ENCODE assay signal across 32 cellular contexts in genomic region chr16:23584186-23585076, GRCh38. TPM values are rescaled to one million over a fixed set of nuclear protein-coding genes. Genes with fewer than 3 reads are reported as not detected.
A peak's percentile ranks its signal among the peaks of the same experiment; 100 is the strongest.
DNase-seq lines count a peak whose midpoint lies in the region; ATAC-seq and TF ChIP-seq lines count a peak whose summit lies in the region.
"Had no signal": no experiment of that assay in that cellular context is flagged by ENCODE, and none has a peak within 500 bp of the region (broad histone marks: within the 10 kb centered on the region; RNA-seq: fewer than 3 reads in every experiment).

No MANE protein-coding gene starts in this region.

- no CpG with 5 or more reads among the region's 14 CpGs for WGBS in IMR-90 (ENCODE audit: extremely low coverage in 2 of 2, insufficient read length in 1 of 2), 2 experiments

- no peaks in the 10 kb centered on the region for H3K27me3 Mint-ChIP-seq in CD4-positive, alpha-beta T cell
- H3K27me3 Mint-ChIP-seq: activated naive CD4-positive, alpha-beta T cell treated with anti-CD3 and anti-CD28 coated beads, Interleukin-2, amount 50 U/mL, for 24 hours; naive B cell; stimulated activated naive CD8-positive, alpha-beta T cell treated with anti-CD3 and anti-CD28 coated beads, Interleukin-15, amount 100 ng/mL, for 72 hours had no signal

- H4K91ac ChIP-seq in IMR-90 (ENCODE audit: insufficient read depth, low read depth, low read length): no peak overlapping the region

- no peak overlapping the region for H3K4me2 ChIP-seq in IMR-90 (ENCODE audit: low read depth, low read length)

- intact Hi-C loops in IMR-90 (cut with micrococcal nuclease): no loop called here
- intact Hi-C loops in CD4-positive, alpha-beta T cell (cut with DNase I, micrococcal nuclease): no loop called here

- dilution Hi-C loops in IMR-90 (cut with HindIII; ENCODE audit: low sequenced_read_pairs, unreplicated experiment): no loop called here

- no peak overlapping the region for H4K5ac ChIP-seq in IMR-90 (ENCODE audit: low read depth, low read length)

- H3K14ac ChIP-seq in IMR-90 (replicated peaks; ENCODE audit: low read depth, low read length): no peak overlapping the region

- peak; percentile 38 for DNase-seq in IMR-90
- DNase-seq in amniotic epithelial cell (ENCODE audit: low read depth): peak; percentile 81
- no peak for DNase-seq in right atrium auricular region (ENCODE audit: low spot score)
- no peak for DNase-seq in SW480 (ENCODE audit: low spot score)
- no peak for DNase-seq in CD4-positive, alpha-beta T cell
- no peak for DNase-seq in AG20443 (ENCODE audit: low spot score)
- DNase-seq: activated CD4-positive, alpha-beta T cell treated with anti-CD3 and anti-CD28 coated beads for 48 hours; aorta; C1 segment of cervical spinal cord; Calu3; DMS79 treated with DMSO at 0.1 percent for 48 hours; effector memory CD4-positive, alpha-beta T cell; erythroblast; H7; left lung; naive B cell; NCI-H1092 treated with DMSO at 0.1 percent for 48 hours; NCI-H187 treated with DMSO at 0.1 percent for 48 hours; NCI-H524 treated with DMSO at 0.1 percent for 48 hours; NK-92 treated with Interleukin-12 subunit alpha and Interleukin-12 subunit beta, amount 100 ng/mL, for 24 hours; nucleus accumbens; PC-3; SHP77; stimulated activated naive CD8-positive, alpha-beta T cell treated with anti-CD3 and anti-CD28 coated beads, Interleukin-15, amount 100 ng/mL, for 72 hours; thyroid gland had no signal

- H3K27ac Mint-ChIP-seq in CD4-positive, alpha-beta T cell: no peak overlapping the region
- H3K27ac Mint-ChIP-seq: activated naive CD4-positive, alpha-beta T cell treated with anti-CD3 and anti-CD28 coated beads, Interleukin-2, amount 50 U/mL, for 24 hours; activated T-helper 1 cell treated with anti-CD3 and anti-CD28 coated beads, Interleukin-12 subunit alpha, Interleukin-12 subunit beta, Interleukin-2, Interleukin-4 antibody, amounts not matched to agents 30 ng/mL and 10 ng/mL and 1 ng/mL, durations not matched to agents 14 hours and 24 hours and 36 hours; T-helper 2 cell treated with Interferon-gamma antibody and Interleukin-4, amounts not matched to agents 5 μg/mL and 100 μg/mL, for 36 hours had no signal

- no peak overlapping the region for H2AFZ ChIP-seq in IMR-90 (replicated peaks; ENCODE audit: low read length, poor library complexity)

- H3K4me3 ChIP-seq in IMR-90 (ENCODE audit: insufficient read depth, low read depth, low read length) (no peak overlapping the region), right atrium auricular region (no peak overlapping the region)
- H3K4me3 ChIP-seq: cardiac muscle cell, coronary artery, left lung, prostate gland, thyroid gland, vagina had no signal

- no peak overlapping the region for H3K4ac ChIP-seq in IMR-90 (ENCODE audit: low read depth, low read length)

- H3K18ac ChIP-seq in IMR-90 (ENCODE audit: low read depth, low read length): no peak overlapping the region

- peaks cover 23 to 48% of the 10 kb centered on the region in 2 experiments for H3K79me1 ChIP-seq in IMR-90 (ENCODE audit: low read depth in 1 of 2, low read length in 2 of 2)

- H4K8ac ChIP-seq in IMR-90 (ENCODE audit: low read depth in 2 of 2, low read length in 2 of 2): no peak overlapping the region

- peaks cover 5% of the 10 kb centered on the region for H3K9me1 ChIP-seq in IMR-90 (ENCODE audit: insufficient read depth, low read length)

- H3K27ac ChIP-seq in IMR-90 (ENCODE audit: insufficient read depth, low read length) (no peak overlapping the region), right atrium auricular region (peak overlapping the region; percentile 62 to 87)
- no peak overlapping the region for H3K27ac ChIP-seq in CD4-positive, alpha-beta T cell (ENCODE audit: low read depth, low read length)
- H3K27ac ChIP-seq: cardiac muscle cell, coronary artery, left lung, prostate gland, thyroid gland, vagina had no signal

- H2BK20ac ChIP-seq in IMR-90 (ENCODE audit: low read depth, low read length): no peak overlapping the region

- no peaks in the 10 kb centered on the region for H3K27me3 ChIP-seq in IMR-90 (ENCODE audit: control insufficient read depth, insufficient read depth, low read length)
- H3K27me3 ChIP-seq in right atrium auricular region: no peaks in the 10 kb centered on the region
- no peaks in the 10 kb centered on the region for H3K27me3 ChIP-seq in CD4-positive, alpha-beta T cell (ENCODE audit: control insufficient read depth, insufficient read depth, low read length)
- H3K27me3 ChIP-seq: cardiac muscle cell, left lung, thyroid gland, vagina had no signal

- H3K23ac ChIP-seq in IMR-90 (ENCODE audit: low read depth, low read length): no peak overlapping the region

- TF ChIP-seq RAD21 in IMR-90 (IDR thresholded peaks at IDR 0.05; ENCODE audit: low read length): no peak

- no peak overlapping the region for H3K9ac ChIP-seq in IMR-90 (ENCODE audit: low read depth, low read length)

- no peak overlapping the region for H2BK5ac ChIP-seq in IMR-90 (ENCODE audit: low read depth, low read length, poor library complexity, severe bottlenecking)

- ATAC-seq in IMR-90 (ENCODE audit: low read depth): no peak
- no peak for ATAC-seq in CD4-positive, alpha-beta T cell (ENCODE audit: poor library complexity)
- ATAC-seq: left lung; PC-3; stimulated activated naive CD8-positive, alpha-beta T cell treated with anti-CD3 and anti-CD28 coated beads, Interleukin-15, amount 100 ng/mL, for 72 hours had no signal

- H4K20me1 ChIP-seq in IMR-90 (ENCODE audit: insufficient read depth, low read length): no peaks in the 10 kb centered on the region; the same call in 1 of the 2 replicates

- no TSS peak for BruUV-seq in IMR-90 (replicated peaks; lab: Mats Ljungman, UMichigan)

- H3K9me3 ChIP-seq in IMR-90 (ENCODE audit: control insufficient read depth, insufficient read depth, low read length) (no peaks in the 10 kb centered on the region), right atrium auricular region (no peaks in the 10 kb centered on the region)
- no peaks in the 10 kb centered on the region for H3K9me3 ChIP-seq in CD4-positive, alpha-beta T cell (ENCODE audit: control insufficient read depth, low read length)
- H3K9me3 ChIP-seq: left lung, prostate gland, thyroid gland, vagina had no signal

- H2AK9ac ChIP-seq in IMR-90 (replicated peaks; ENCODE audit: low read depth, low read length, poor library complexity): peak overlapping the region; percentile 42

- H2BK120ac ChIP-seq in IMR-90 (ENCODE audit: low read depth, low read length): no peak overlapping the region

- no peak overlapping the region for H3K4me3 Mint-ChIP-seq in CD4-positive, alpha-beta T cell
- H3K4me3 Mint-ChIP-seq: activated naive CD4-positive, alpha-beta T cell treated with anti-CD3 and anti-CD28 coated beads, Interleukin-2, amount 50 U/mL, for 24 hours; activated T-helper 1 cell treated with anti-CD3 and anti-CD28 coated beads, Interleukin-12 subunit alpha, Interleukin-12 subunit beta, Interleukin-2, Interleukin-4 antibody, amounts not matched to agents 30 ng/mL and 10 ng/mL and 1 ng/mL, durations not matched to agents 14 hours and 24 hours and 36 hours; naive B cell; stimulated activated naive CD8-positive, alpha-beta T cell treated with anti-CD3 and anti-CD28 coated beads, Interleukin-15, amount 100 ng/mL, for 72 hours; T-helper 2 cell treated with Interferon-gamma antibody and Interleukin-4, amounts not matched to agents 5 μg/mL and 100 μg/mL, for 36 hours had no signal

- H3K36me3 ChIP-seq in IMR-90 (ENCODE audit: control insufficient read depth, insufficient read depth, low read length): peaks cover 40% of the 10 kb centered on the region
- peaks cover 80% of the 10 kb centered on the region for H3K36me3 ChIP-seq in right atrium auricular region

- CTCF ChIA-PET in IMR-90 (lab: Yijun Ruan, JAX): no interaction called here
- CTCF ChIA-PET in CD4-positive, alpha-beta T cell (lab: Charles Lee): no interaction called here

- POLR2A ChIA-PET in IMR-90 (lab: Charles Lee; ENCODE audit: unreplicated experiment): no interaction called here
- POLR2A ChIA-PET in CD4-positive, alpha-beta T cell (lab: Charles Lee): no interaction called here

- peaks cover 82% of the 10 kb centered on the region for H3K36me3 Mint-ChIP-seq in CD4-positive, alpha-beta T cell (ENCODE audit: low read depth)

- no peak overlapping the region for H2BK15ac ChIP-seq in IMR-90 (ENCODE audit: low read depth, low read length)

- H3K56ac ChIP-seq in IMR-90 (ENCODE audit: extremely low read depth, insufficient read depth, low read length): no peak overlapping the region

- no peak for TF ChIP-seq POLR2A in IMR-90 (IDR thresholded peaks at IDR 0.05; ENCODE audit: low read depth, low read length)

- no peak overlapping the region for H2AK5ac ChIP-seq in IMR-90 (ENCODE audit: low read depth, low read length)

- no peaks in the 10 kb centered on the region for H3K9me3 Mint-ChIP-seq in CD4-positive, alpha-beta T cell
- H3K9me3 Mint-ChIP-seq: activated naive CD4-positive, alpha-beta T cell treated with anti-CD3 and anti-CD28 coated beads, Interleukin-2, amount 50 U/mL, for 24 hours; activated T-helper 1 cell treated with anti-CD3 and anti-CD28 coated beads, Interleukin-12 subunit alpha, Interleukin-12 subunit beta, Interleukin-2, Interleukin-4 antibody, amounts not matched to agents 30 ng/mL and 10 ng/mL and 1 ng/mL, durations not matched to agents 14 hours and 24 hours and 36 hours; stimulated activated naive CD8-positive, alpha-beta T cell treated with anti-CD3 and anti-CD28 coated beads, Interleukin-15, amount 100 ng/mL, for 72 hours; T-helper 2 cell treated with Interferon-gamma antibody and Interleukin-4, amounts not matched to agents 5 μg/mL and 100 μg/mL, for 36 hours had no signal

- peaks cover 6% of the 10 kb centered on the region; the same call in 1 of the 2 replicates for H3K4me1 ChIP-seq in IMR-90 (ENCODE audit: control insufficient read depth, insufficient read depth, low read length)
- peaks cover 0 to 22% of the 10 kb centered on the region in 2 donors for H3K4me1 ChIP-seq in right atrium auricular region
- H3K4me1 ChIP-seq: left lung, prostate gland, thyroid gland, vagina had no signal

- H3K4me1 Mint-ChIP-seq in CD4-positive, alpha-beta T cell (ENCODE audit: low read depth): no peaks in the 10 kb centered on the region
- H3K4me1 Mint-ChIP-seq: stimulated activated naive CD8-positive, alpha-beta T cell treated with anti-CD3 and anti-CD28 coated beads, Interleukin-15, amount 100 ng/mL, for 72 hours had no signal

- in situ Hi-C loops in IMR-90 (cut with MboI; ENCODE audit: low sequenced_read_pairs): no loop called here

- TF ChIP-seq CTCF in IMR-90 (conservative IDR thresholded peaks at IDR 0.05; ENCODE audit: low read depth, low read length) (no peak), right atrium auricular region (IDR thresholded peaks at IDR 0.05) (no peak)
- no peak for TF ChIP-seq CTCF in CD4-positive, alpha-beta T cell (IDR thresholded peaks at IDR 0.05)

RNA-seq across cellular contexts. Expression of gene NDUFAB1, which starts 11.7 kb away (rescaled TPM):
- total RNA-seq in IMR-90 (2012; rRNA removed) (114 and 117 TPM in 2 replicates), right atrium auricular region (100 to 1,000 TPM; 478 to 774 TPM)
- 146 and 185 TPM in 2 replicates for polyA plus RNA-seq in IMR-90 (2012; rRNA removed)
- polyA plus RNA-seq in IMR-90 (2012; cell fraction: cytosol; rRNA removed): 210 and 224 TPM in 2 replicates
- 44.0 and 64.7 TPM in 2 replicates for polyA plus RNA-seq in IMR-90 (2012; cell fraction: nucleus; rRNA removed; ENCODE audit: low replicate concordance)
- total RNA-seq in CD4-positive, alpha-beta T cell: 10 to 100 TPM; 23.0 to 28.3 TPM

RNA-seq across cellular contexts. Expression of gene UBFD1, which starts 26.9 kb away (rescaled TPM):
- total RNA-seq in IMR-90 (2012; rRNA removed) (39.3 and 48.9 TPM in 2 replicates), right atrium auricular region (10 to 100 TPM; 85.5 to 93.9 TPM)
- 48.4 and 55.0 TPM in 2 replicates for polyA plus RNA-seq in IMR-90 (2012; rRNA removed)
- 29.3 and 70.8 TPM in 2 replicates for polyA plus RNA-seq in IMR-90 (2012; cell fraction: cytosol; rRNA removed)
- 68.5 and 100.0 TPM in 2 replicates for polyA plus RNA-seq in IMR-90 (2012; cell fraction: nucleus; rRNA removed; ENCODE audit: low replicate concordance)
- total RNA-seq in CD4-positive, alpha-beta T cell: 10 to 100 TPM; 53.7 to 59.5 TPM

RNA-seq across cellular contexts. Expression of gene EARS2, which starts 27.3 kb away (rescaled TPM):
- total RNA-seq in IMR-90 (2012; rRNA removed): 23.3 and 28.1 TPM in 2 replicates
- 37.7 and 37.8 TPM in 2 replicates for polyA plus RNA-seq in IMR-90 (2012; rRNA removed)
- 11.8 and 19.7 TPM in 2 replicates for polyA plus RNA-seq in IMR-90 (2012; cell fraction: cytosol; rRNA removed)
- 32.3 and 45.8 TPM in 2 replicates for polyA plus RNA-seq in IMR-90 (2012; cell fraction: nucleus; rRNA removed; ENCODE audit: low replicate concordance)
- 10 to 100 TPM; 15.3 to 18.1 TPM for total RNA-seq in right atrium auricular region
- total RNA-seq in CD4-positive, alpha-beta T cell: 1 to 10 TPM; 7.9 to 8.0 TPM

RNA-seq across cellular contexts. Expression of gene PALB2, which starts 56.7 kb away (rescaled TPM):
- total RNA-seq in IMR-90 (2012; rRNA removed) (8.6 and 11.7 TPM in 2 replicates), right atrium auricular region (1 to 10 TPM; 4.7 TPM)
- 3.1 and 4.1 TPM in 2 replicates for polyA plus RNA-seq in IMR-90 (2012; rRNA removed)
- 0.63 and 0.70 TPM in 2 replicates for polyA plus RNA-seq in IMR-90 (2012; cell fraction: cytosol; rRNA removed)
- 1.1 and 5.1 TPM in 2 replicates for polyA plus RNA-seq in IMR-90 (2012; cell fraction: nucleus; rRNA removed; ENCODE audit: low replicate concordance)
- total RNA-seq in CD4-positive, alpha-beta T cell: 1 to 10 TPM; 3.8 to 5.1 TPM

RNA-seq across cellular contexts. Expression of gene DCTN5, which starts 56.8 kb away (rescaled TPM):
- total RNA-seq in IMR-90 (2012; rRNA removed) (111 and 121 TPM in 2 replicates), right atrium auricular region (10 to 100 TPM; 22.3 to 25.7 TPM)
- 43.3 and 49.6 TPM in 2 replicates for polyA plus RNA-seq in IMR-90 (2012; rRNA removed)
- 10.9 and 13.9 TPM in 2 replicates for polyA plus RNA-seq in IMR-90 (2012; cell fraction: cytosol; rRNA removed)
- polyA plus RNA-seq in IMR-90 (2012; cell fraction: nucleus; rRNA removed; ENCODE audit: low replicate concordance): 14.4 and 61.6 TPM in 2 replicates
- 10 to 100 TPM; 46.9 to 47.8 TPM for total RNA-seq in CD4-positive, alpha-beta T cell

Comparison
In these comparisons a context has a peak if more than half of its experiments do, and no peak if none do; other contexts are left out.
1. DNase-seq: peak in IMR-90 (single experiment) and amniotic epithelial cell (single experiment); none in right atrium auricular region (single experiment), SW480 (single experiment), CD4-positive, alpha-beta T cell (0 of 10) and AG20443 (single experiment).
2. H3K27ac ChIP-seq: peak in right atrium auricular region (2 of 2); none in IMR-90 (single experiment) and CD4-positive, alpha-beta T cell (single experiment).